In genomic region chr4:121654738-121655137, GRCh38 we compare ENCODE assay signal across 14 cellular contexts.
DNase-seq lines count a peak whose midpoint lies in the region; ATAC-seq, FAIRE-seq and TF ChIP-seq lines count a peak whose summit lies in the region.
"Had no signal": no experiment of that assay in that cellular context is flagged by ENCODE, and none has a peak within 500 bp of the region (broad histone marks: within the 10 kb centered on the region; RNA-seq: fewer than 3 reads in every experiment).

No MANE protein-coding gene starts in this region.

- no peak overlapping the region for H3K9ac ChIP-seq in OCI-LY3 (ENCODE audit: low read length)

- H4K20me1 ChIP-seq in OCI-LY3 (ENCODE audit: insufficient read depth, low read length): 0 out of 2 replicates have a peak, but pooled peaks cover 4% of the 10 kb centered on the region

- DNase-seq in SHP77 (lab: John Stamatoyannopoulos, UW): no peak
- no peak for DNase-seq in RCC 7860 (ENCODE audit: low spot score)
- no peak for DNase-seq in stimulated activated CD4-positive, alpha-beta T cell treated with anti-CD3 and anti-CD28 coated beads, Interleukin-12 subunit alpha, Interleukin-12 subunit beta, amount 100 ng/mL, for 4 hours
- no peak for DNase-seq in HTR-8/SVneo (ENCODE audit: insufficient read length, low spot score)
- DNase-seq: activated T-cell treated with anti-CD3 and anti-CD28 coated beads for 4 hours; CD8-positive, alpha-beta memory T cell; mammary epithelial cell; PC-9 had no signal

- H3K4me1 ChIP-seq in OCI-LY3 (ENCODE audit: low read length): peaks cover 29% of the 10 kb centered on the region

- no peak overlapping the region for H3K27ac ChIP-seq in OCI-LY3 (ENCODE audit: low read length)
- H3K27ac ChIP-seq: PC-9 had no signal

- peak overlapping the region; percentile 48 for H3K4me2 ChIP-seq in OCI-LY3 (ENCODE audit: low read length)
- H3K4me2 ChIP-seq: PC-9 had no signal

- peak overlapping the region; percentile 2; the same call in 1 of the 2 replicates for H3K4me3 ChIP-seq in OCI-LY3 (ENCODE audit: low read length)
- H3K4me3 ChIP-seq: PC-9 had no signal

- peak; percentile 89 for ATAC-seq in GM18870 (IDR thresholded peaks at IDR 0.05; ENCODE audit: unreplicated experiment)
- peak; percentile 84 for ATAC-seq in GM21526 (IDR thresholded peaks at IDR 0.05; ENCODE audit: low FRiP score, unreplicated experiment)
- peak; percentile 90 for ATAC-seq in HG03064 (IDR thresholded peaks at IDR 0.05; ENCODE audit: low read depth, unreplicated experiment)

- no peak overlapping the region for H2AFZ ChIP-seq in OCI-LY3 (ENCODE audit: low read depth, low read length)
- H2AFZ ChIP-seq: PC-9 had no signal

- H3K9me3 ChIP-seq in OCI-LY3 (ENCODE audit: insufficient read depth, low read length): no peaks in the 10 kb centered on the region

- H3K79me2 ChIP-seq in OCI-LY3 (ENCODE audit: low read length): no peaks in the 10 kb centered on the region

- no peak for TF ChIP-seq CTCF in OCI-LY3 (IDR thresholded peaks at IDR 0.05; ENCODE audit: low read depth, low read length)

- peaks cover 21% of the 10 kb centered on the region; the same call in 1 of the 2 replicates for H3K27me3 ChIP-seq in OCI-LY3 (ENCODE audit: low read depth, low read length)

- H3K36me3 ChIP-seq in OCI-LY3 (replicated peaks; ENCODE audit: low read depth, low read length): no peaks in the 10 kb centered on the region

- FAIRE-seq in RCC 7860 (lab: Jason Lieb, UNC) (no peak), HTR-8/SVneo (lab: Jason Lieb, UNC) (no peak)
- FAIRE-seq: endometrium, TTC549 had no signal
